ENCODE assay signal across 19 cellular contexts in the genomic region with DNA sequence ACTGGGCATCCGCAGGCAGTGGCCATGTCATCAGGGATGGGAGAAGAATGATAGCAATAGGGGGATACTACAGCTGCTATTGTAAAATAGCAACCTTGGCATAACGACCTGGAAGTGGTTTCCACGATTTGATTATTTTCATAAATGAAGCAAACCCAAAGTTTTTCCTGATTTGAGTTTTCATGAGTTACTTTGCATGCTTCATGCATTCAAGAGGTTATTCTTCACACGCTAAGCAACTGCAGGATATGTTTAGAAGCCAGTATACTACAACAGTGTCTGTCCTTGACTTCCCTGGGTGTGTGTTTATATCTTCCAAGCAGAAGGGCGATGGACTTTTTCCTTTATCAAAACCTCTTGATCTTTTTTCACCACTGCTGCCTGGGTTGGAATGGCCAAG.
DNase-seq lines count a peak whose midpoint lies in the region; ATAC-seq, FAIRE-seq and TF ChIP-seq lines count a peak whose summit lies in the region.
"Had no signal": no experiment of that assay in that cellular context is flagged by ENCODE, and none has a peak within 500 bp of the region (broad histone marks: within the 10 kb centered on the region; RNA-seq: fewer than 3 reads in every experiment).

No MANE protein-coding gene starts in this region.

- FAIRE-seq in GM12891 (lab: Jason Lieb, UNC) = peak; percentile 9
- FAIRE-seq: GM12892, H54 had no signal

- DNase-seq in GM12891 (ENCODE audit: insufficient read length, low spot score) = no peak
- no peak for DNase-seq in head of caudate nucleus
- no peak for DNase-seq in islet precursor cell
- DNase-seq in colonic mucosa = no peak
- DNase-seq: C1 segment of cervical spinal cord; Calu3; CD4-positive, alpha-beta memory T cell; COR-L47; DMS53; DMS79 treated with DMSO at 0.1 percent for 48 hours; GF-D8; GOT3; HFFc6 had no signal

- H3K4me1 ChIP-seq in colonic mucosa = no peaks in the 10 kb centered on the region
- H3K4me1 ChIP-seq: HAP-1 had no signal

- TF ChIP-seq CTCF in colonic mucosa (IDR thresholded peaks at IDR 0.05) = no peak

- no peak overlapping the region for H3K4me3 ChIP-seq in colonic mucosa
- H3K4me3 ChIP-seq: HAP-1 had no signal

- no peak overlapping the region for H3K9ac ChIP-seq in colonic mucosa (ENCODE audit: low read depth in 2 of 2, low read length in 2 of 2)

- no peaks in the 10 kb centered on the region for H3K9me3 ChIP-seq in colonic mucosa
- H3K9me3 ChIP-seq: HAP-1 had no signal

- ATAC-seq in HG02870 (IDR thresholded peaks at IDR 0.05; ENCODE audit: unreplicated experiment) (peak; percentile 70), HG03565 (IDR thresholded peaks at IDR 0.05; ENCODE audit: unreplicated experiment) (peak; percentile 51), GM18873 (IDR thresholded peaks at IDR 0.05; ENCODE audit: low FRiP score, unreplicated experiment) (no peak)

- no peak for TF ChIP-seq POLR2A in GM12891 (IDR thresholded peaks at IDR 0.05; ENCODE audit: low read depth, low read length)

- no peaks in the 10 kb centered on the region for H3K27me3 ChIP-seq in colonic mucosa

- H3K27ac ChIP-seq in colonic mucosa = no peak overlapping the region

- no peaks in the 10 kb centered on the region for H3K36me3 ChIP-seq in colonic mucosa
- H3K36me3 ChIP-seq: HAP-1 had no signal

- intact Hi-C loops in head of caudate nucleus (cut with DNase I) = no loop called here
- intact Hi-C loops in colonic mucosa (cut with DNase I) = no loop called here

TF ChIP-seq in GM12891, 5 proteins besides CTCF, POLR2A, EP300 and RAD21:
- TF ChIP-seq POLR2AphosphoS5 (IDR thresholded peaks at IDR 0.05; ENCODE audit: low read depth, low read length) (no peak), POU2F2 (IDR thresholded peaks at IDR 0.05; ENCODE audit: low read depth, low read length) (no peak), SPI1 (IDR thresholded peaks at IDR 0.05; ENCODE audit: low read depth, low read length) (no peak), TAF1 (IDR thresholded peaks at IDR 0.05; ENCODE audit: low read depth, low read length) (no peak), PAX5 (IDR thresholded peaks at IDR 0.05; ENCODE audit: insufficient read depth, low read length, severe bottlenecking) (no peak)
TF ChIP-seq in GM12891: peak in this region for 0.
